ENCODE assay signal across 8 cellular contexts in the genomic region with DNA sequence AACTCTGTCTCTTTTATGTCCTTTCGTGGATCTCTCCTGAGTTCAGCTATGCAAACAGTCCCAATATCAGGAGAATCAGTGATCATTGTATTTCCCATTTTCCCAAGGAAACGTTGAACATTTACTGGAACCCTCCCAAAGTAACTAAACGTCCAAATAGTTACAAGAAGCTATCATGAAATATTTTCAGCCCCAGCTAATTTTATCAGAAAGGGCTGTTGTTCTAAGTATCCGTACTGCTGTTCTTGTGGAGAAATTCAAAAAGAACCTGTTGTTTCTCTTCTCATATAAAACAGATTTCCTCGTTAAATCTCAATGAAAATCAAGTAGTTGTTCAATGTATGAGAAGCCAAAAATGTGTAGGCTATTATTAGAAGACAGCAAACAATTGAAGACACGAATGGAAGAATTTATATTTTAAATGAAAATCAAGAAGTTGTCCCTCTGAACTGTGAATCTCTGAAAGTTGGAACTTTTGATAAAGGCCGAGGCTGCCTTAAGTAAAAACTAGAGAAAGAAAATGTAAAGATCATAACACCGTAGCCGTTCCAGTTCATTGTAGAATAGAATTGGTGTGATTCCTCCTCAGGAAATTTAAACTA.
DNase-seq lines count a peak whose midpoint lies in the region; ATAC-seq and TF ChIP-seq lines count a peak whose summit lies in the region.

No MANE protein-coding gene starts in this region.

- H3K27me3 Mint-ChIP-seq in GM23338 (ENCODE audit: insufficient read depth, low read depth, poor library complexity): peaks cover 40% of the 10 kb centered on the region

- ATAC-seq in GM23338: no peak
- no peak for ATAC-seq in foreskin keratinocyte
- no peak for ATAC-seq in HG03354 (IDR thresholded peaks at IDR 0.05; ENCODE audit: poor library complexity, severe bottlenecking, unreplicated experiment)

- peaks cover 21% of the 10 kb centered on the region; the same call in 2 of the 3 replicates for H3K4me1 Mint-ChIP-seq in GM23338

- peak overlapping the region in 1 of 3 donors; percentile 69 for H3K9ac ChIP-seq in skeletal muscle tissue (ENCODE audit: low read depth in 1 of 3, low read length in 3 of 3)

- peaks cover 14% of the 10 kb centered on the region; the same call in 1 of the 3 replicates for H3K9me3 Mint-ChIP-seq in GM23338

- no peak overlapping the region for H2AFZ ChIP-seq in GM23338

- peak overlapping the region; percentile 98 for H3K27ac Mint-ChIP-seq in GM23338

- H3K4me3 ChIP-seq in GM23338: peak overlapping the region; percentile 80
- H3K4me3 ChIP-seq in WI38 (ENCODE audit: low read depth, low read length): peak overlapping the region; percentile 81
- peak overlapping the region in 1 of 3 donors; percentile 78 for H3K4me3 ChIP-seq in skeletal muscle tissue (ENCODE audit: low read length in 3 of 3)

- H3K9me3 ChIP-seq in skeletal muscle tissue (ENCODE audit: control insufficient read depth in 3 of 3, low read length in 3 of 3): peaks cover 0 to 3% (median 0%) of the 10 kb centered on the region in 3 donors

- H3K27ac ChIP-seq in GM23338 (ENCODE audit: low read depth) (peak overlapping the region; percentile 99), foreskin keratinocyte (peak overlapping the region; percentile 90), skeletal muscle tissue (ENCODE audit: low read depth, low read length) (peak overlapping the region; percentile 28)

- no peak for TF ChIP-seq CTCF in GM23338 (conservative IDR thresholded peaks at IDR 0.05; ENCODE audit: low read depth in 2 of 2)
- no peak for TF ChIP-seq CTCF in WI38 (IDR thresholded peaks at IDR 0.05; ENCODE audit: low read depth, low read length)
- no peak for TF ChIP-seq CTCF in foreskin keratinocyte (conservative IDR thresholded peaks at IDR 0.05)

- H3K27me3 ChIP-seq in GM23338 (ENCODE audit: insufficient read depth) (no peaks in the 10 kb centered on the region), foreskin keratinocyte (no peaks in the 10 kb centered on the region), skeletal muscle tissue (ENCODE audit: control insufficient read depth in 3 of 3, insufficient read depth in 3 of 3, low read length in 3 of 3) (peaks cover 46 to 76% (median 68%) of the 10 kb centered on the region in 3 donors)

- H3K79me2 ChIP-seq in GM23338 (replicated peaks; ENCODE audit: insufficient read depth): peaks cover 25% of the 10 kb centered on the region

- no peaks in the 10 kb centered on the region for H3K9me2 ChIP-seq in GM23338 (ENCODE audit: insufficient read depth)

- H3K4me2 ChIP-seq in GM23338: peak overlapping the region; percentile 80

- no peaks in the 10 kb centered on the region for H4K20me1 ChIP-seq in GM23338 (replicated peaks; ENCODE audit: insufficient read depth)

- H3F3A ChIP-seq in GM23338 (replicated peaks; ENCODE audit: low read depth): peaks cover 6% of the 10 kb centered on the region; the same call in 1 of the 2 replicates

- DNase-seq in GM23338 (ENCODE audit: low spot score) (no peak), foreskin keratinocyte (peak in 1 of 2 donors; percentile 3), amniotic stem cell (lab: John Stamatoyannopoulos, UW) (no peak), activated gamma-delta T cell treated with Interleukin-2 at 50 U/mL for 16 hours (no peak), NCI-H82 treated with DMSO at 0.1 percent for 48 hours (lab: John Stamatoyannopoulos, UW; ENCODE audit: unreplicated experiment) (no peak)

- no peaks in the 10 kb centered on the region for H3K4me1 ChIP-seq in GM23338 (ENCODE audit: insufficient read depth)
- no peaks in the 10 kb centered on the region for H3K4me1 ChIP-seq in foreskin keratinocyte
- peaks cover 3 to 10% (median 3%) of the 10 kb centered on the region in 3 donors for H3K4me1 ChIP-seq in skeletal muscle tissue (ENCODE audit: control insufficient read depth in 3 of 3, insufficient read depth in 3 of 3, low read length in 3 of 3)

- peak overlapping the region; percentile 99 for H3K4me3 Mint-ChIP-seq in GM23338

- peaks cover 30% of the 10 kb centered on the region for H3K36me3 Mint-ChIP-seq in GM23338 (ENCODE audit: low read depth)

- H3K36me3 ChIP-seq in GM23338 (ENCODE audit: insufficient read depth) (no peaks in the 10 kb centered on the region), skeletal muscle tissue (ENCODE audit: control insufficient read depth in 3 of 3, insufficient read depth in 3 of 3, low read length in 3 of 3) (no peaks in the 10 kb centered on the region)

TF ChIP-seq in GM23338, 12 proteins besides CTCF, POLR2A, EP300 and RAD21 (continues in another document):
- TF ChIP-seq EZH2 (IDR thresholded peaks at IDR 0.05; ENCODE audit: low read depth, unreplicated experiment): no peak
- no peak for TF ChIP-seq CREB1 (CRISPR knock-in tag; IDR thresholded peaks at IDR 0.05; ENCODE audit: low read depth)
- TF ChIP-seq POLR2AphosphoS5 (IDR thresholded peaks at IDR 0.05; ENCODE audit: low read depth): no peak
- TF ChIP-seq STAT1 (IDR thresholded peaks at IDR 0.05; ENCODE audit: unreplicated experiment): no peak
- no peak for TF ChIP-seq ZNF331 (CRISPR knock-in tag; IDR thresholded peaks at IDR 0.05; ENCODE audit: low read depth)
- TF ChIP-seq ETS1 (IDR thresholded peaks at IDR 0.05): no peak
- no peak for TF ChIP-seq JUNB (IDR thresholded peaks at IDR 0.05; ENCODE audit: unreplicated experiment)
- TF ChIP-seq ZNF114 (CRISPR knock-in tag; IDR thresholded peaks at IDR 0.05): no peak
- TF ChIP-seq ZNF462 (CRISPR knock-in tag; IDR thresholded peaks at IDR 0.05): no peak

Comparison
In these comparisons a context has a peak if more than half of its experiments do, and no peak if none do; other contexts are left out.
1. H3K27ac ChIP-seq: peak in every context shown above with its lines; median percentile 99 in GM23338; 90 in foreskin keratinocyte; 28 in skeletal muscle tissue.